8 cellular contexts compared by ENCODE assay signal in genomic region chrX:149937881-149938426, GRCh38. TPM values are rescaled to one million over a fixed set of nuclear protein-coding genes. Genes with fewer than 3 reads are reported as not detected.
DNase-seq lines count a peak whose midpoint lies in the region; ATAC-seq and TF ChIP-seq lines count a peak whose summit lies in the region.

No MANE protein-coding gene starts in this region.

- peak overlapping the region; percentile 91 to 95 (median 93) for H3K27ac ChIP-seq in esophagus muscularis mucosa (replicated peaks in 1 of 4)
- H3K27ac ChIP-seq in neuronal stem cell (replicated peaks; ENCODE audit: low read length) = peak overlapping the region; percentile 76

- H3K36me3 Mint-ChIP-seq in activated CD4-positive, alpha-beta T cell treated with anti-CD3 and anti-CD28 coated beads, Interleukin-2, amount 10 ng/mL, durations not matched to agents 24 days and 14 days (ENCODE audit: low read depth) = peaks cover 9% of the 10 kb centered on the region

- H3K18ac ChIP-seq in neuronal stem cell (ENCODE audit: low read length) = peak overlapping the region; percentile 89

- intact Hi-C loops in activated CD4-positive, alpha-beta T cell treated with anti-CD3 and anti-CD28 coated beads, Interleukin-2, amount 10 ng/mL, durations not matched to agents 24 days and 14 days (cut with micrococcal nuclease) = no loop called here
- intact Hi-C loops in esophagus muscularis mucosa (cut with DNase I) = no loop called here

- peak overlapping the region; percentile 95 for H3K9ac ChIP-seq in neuronal stem cell (ENCODE audit: low read depth, low read length, poor library complexity)

- no peaks in the 10 kb centered on the region for H3K27me3 Mint-ChIP-seq in activated CD4-positive, alpha-beta T cell treated with anti-CD3 and anti-CD28 coated beads, Interleukin-2, amount 10 ng/mL, durations not matched to agents 24 days and 14 days

- peak; percentile 35 for DNase-seq in COLO668 (lab: John Stamatoyannopoulos, UW; ENCODE audit: unreplicated experiment)
- no peak for DNase-seq in activated CD4-positive, alpha-beta T cell treated with anti-CD3 and anti-CD28 coated beads, Interleukin-2, amount 10 ng/mL, durations not matched to agents 24 days and 14 days
- DNase-seq in esophagus muscularis mucosa (ENCODE audit: extremely low spot score) = no peak
- DNase-seq in neuronal stem cell (ENCODE audit: low spot score) = no peak
- DNase-seq in NCI-H2107 (lab: John Stamatoyannopoulos, UW) = no peak
- DNase-seq in KBM-7 = no peak

- no peak for TF ChIP-seq CTCF in esophagus muscularis mucosa (IDR thresholded peaks at IDR 0.05)

- H3K27ac Mint-ChIP-seq in activated CD4-positive, alpha-beta T cell treated with anti-CD3 and anti-CD28 coated beads, Interleukin-2, amount 10 ng/mL, durations not matched to agents 24 days and 14 days = peak overlapping the region; percentile 97

- H3K9me3 Mint-ChIP-seq in activated CD4-positive, alpha-beta T cell treated with anti-CD3 and anti-CD28 coated beads, Interleukin-2, amount 10 ng/mL, durations not matched to agents 24 days and 14 days = no peaks in the 10 kb centered on the region

- no peaks in the 10 kb centered on the region for H3K79me1 ChIP-seq in neuronal stem cell (ENCODE audit: low read depth, low read length)

- no peak overlapping the region for H2BK12ac ChIP-seq in neuronal stem cell (ENCODE audit: low read length)

- peak; percentile 7 for TF ChIP-seq POLR2A in esophagus muscularis mucosa (IDR thresholded peaks at IDR 0.05; ENCODE audit: low read depth)

- in situ Hi-C loops in KBM-7 (cut with MboI; ENCODE audit: low pct_unique_long_range_greater_than_20kb, low sequenced_read_pairs) = no loop called here

- peaks cover 0 to 11% (median 3%) of the 10 kb centered on the region in 4 donors for H3K36me3 ChIP-seq in esophagus muscularis mucosa
- no peaks in the 10 kb centered on the region for H3K36me3 ChIP-seq in neuronal stem cell (replicated peaks in 1 of 2; ENCODE audit: control insufficient read depth in 2 of 2, insufficient read depth in 2 of 2, low read length in 2 of 2)

- peak; percentile 3 for ATAC-seq in HG02759 (IDR thresholded peaks at IDR 0.05; ENCODE audit: unreplicated experiment)
- ATAC-seq in GM19324 (IDR thresholded peaks at IDR 0.05; ENCODE audit: low FRiP score, unreplicated experiment) = no peak

- H3K4me3 ChIP-seq in esophagus muscularis mucosa (peak overlapping the region; percentile 67 to 80 (median 73)), neuronal stem cell (ENCODE audit: low read length in 2 of 2) (peak overlapping the region; percentile 81 to 96)

- H2AFZ ChIP-seq in neuronal stem cell (ENCODE audit: low read length) = peak overlapping the region; percentile 80

- H3K14ac ChIP-seq in neuronal stem cell (ENCODE audit: low read length) = peak overlapping the region; percentile 56

- no peak overlapping the region for H2BK5ac ChIP-seq in neuronal stem cell (ENCODE audit: low read length)

- H3K4me3 Mint-ChIP-seq in activated CD4-positive, alpha-beta T cell treated with anti-CD3 and anti-CD28 coated beads, Interleukin-2, amount 10 ng/mL, durations not matched to agents 24 days and 14 days = peak overlapping the region; percentile 84

- H3K4me1 ChIP-seq in esophagus muscularis mucosa (peaks cover 6 to 10% (median 8%) of the 10 kb centered on the region in 4 donors), neuronal stem cell (ENCODE audit: control insufficient read depth in 2 of 2, insufficient read depth in 1 of 2, low read depth in 1 of 2, low read length in 2 of 2) (peaks cover 0 to 3% of the 10 kb centered on the region in 2 donors)

- H3K4me1 Mint-ChIP-seq in activated CD4-positive, alpha-beta T cell treated with anti-CD3 and anti-CD28 coated beads, Interleukin-2, amount 10 ng/mL, durations not matched to agents 24 days and 14 days = peaks cover 10% of the 10 kb centered on the region

- 39% methylated on average over 17 of the region's 46 CpGs for WGBS in esophagus muscularis mucosa
- WGBS in neuronal stem cell (ENCODE audit: extremely low coverage in 2 of 2, insufficient read length in 2 of 2, insufficient replicate concordance in 1 of 2), 2 donors = no CpG with 5 or more reads among the region's 46 CpGs

- no peak overlapping the region for H3K4ac ChIP-seq in neuronal stem cell (ENCODE audit: low read length)

- H3K23ac ChIP-seq in neuronal stem cell (ENCODE audit: low read depth, low read length, poor library complexity) = no peak overlapping the region

- H3K9me3 ChIP-seq in esophagus muscularis mucosa = no peaks in the 10 kb centered on the region
- no peaks in the 10 kb centered on the region for H3K9me3 ChIP-seq in neuronal stem cell (replicated peaks in 1 of 2; ENCODE audit: control insufficient read depth in 2 of 2, insufficient read depth in 1 of 2, low read depth in 1 of 2, low read length in 2 of 2)

- no peak overlapping the region for H4K8ac ChIP-seq in neuronal stem cell (ENCODE audit: low read depth, low read length)

- no peak overlapping the region for H2AK5ac ChIP-seq in neuronal stem cell (ENCODE audit: low read depth, low read length)

- H3K4me2 ChIP-seq in neuronal stem cell (ENCODE audit: insufficient read depth, low read length, poor library complexity, severe bottlenecking) = peak overlapping the region; percentile 80

- no peak overlapping the region for H4K91ac ChIP-seq in neuronal stem cell (ENCODE audit: low read depth, low read length, poor library complexity)

- H2BK15ac ChIP-seq in neuronal stem cell (ENCODE audit: low read length) = no peak overlapping the region

- TF ChIP-seq EP300 in esophagus muscularis mucosa (IDR thresholded peaks at IDR 0.05) = no peak

- H3K27me3 ChIP-seq in esophagus muscularis mucosa (no peaks in the 10 kb centered on the region), neuronal stem cell (ENCODE audit: control insufficient read depth in 3 of 3, insufficient read depth in 3 of 3, low read depth in 1 of 3, low read length in 3 of 3) (no peaks in the 10 kb centered on the region)

- no peak overlapping the region for H2BK120ac ChIP-seq in neuronal stem cell (ENCODE audit: low read depth, low read length)

RNA-seq across cellular contexts. Expression of gene EOLA2, which starts 0.3 kb away (rescaled TPM):
- total RNA-seq in activated CD4-positive, alpha-beta T cell treated with anti-CD3 and anti-CD28 coated beads, Interleukin-2, amount 10 ng/mL, durations not matched to agents 24 days and 14 days = 49.2 and 50.0 TPM in 2 replicates
- 10 to 100 TPM; 15.4 to 24.0 (median 21.5) TPM for total RNA-seq in esophagus muscularis mucosa
- 22.5 TPM for polyA plus RNA-seq in neuronal stem cell (2013, experiment 1 of 2)
- polyA plus RNA-seq in neuronal stem cell (2013, experiment 2 of 2) = 22.5 TPM

RNA-seq across cellular contexts. Expression of gene HSFX4, which starts 8.6 kb away (rescaled TPM):
- total RNA-seq in activated CD4-positive, alpha-beta T cell treated with anti-CD3 and anti-CD28 coated beads, Interleukin-2, amount 10 ng/mL, durations not matched to agents 24 days and 14 days = 0.17 TPM in 1 of 2 replicates, not detected in the other
- not detected for total RNA-seq in esophagus muscularis mucosa
- not detected for polyA plus RNA-seq in neuronal stem cell (2013, experiment 1 of 2)
- polyA plus RNA-seq in neuronal stem cell (2013, experiment 2 of 2) = not detected

RNA-seq across cellular contexts. Expression of gene MAGEA8, which starts 57.0 kb away (rescaled TPM):
- not detected in 2 replicates for total RNA-seq in activated CD4-positive, alpha-beta T cell treated with anti-CD3 and anti-CD28 coated beads, Interleukin-2, amount 10 ng/mL, durations not matched to agents 24 days and 14 days
- total RNA-seq in esophagus muscularis mucosa = not detected
- polyA plus RNA-seq in neuronal stem cell (2013, experiment 1 of 2) = not detected
- polyA plus RNA-seq in neuronal stem cell (2013, experiment 2 of 2) = not detected
